ENCODE assay signal across 8 cellular contexts in the genomic region with DNA sequence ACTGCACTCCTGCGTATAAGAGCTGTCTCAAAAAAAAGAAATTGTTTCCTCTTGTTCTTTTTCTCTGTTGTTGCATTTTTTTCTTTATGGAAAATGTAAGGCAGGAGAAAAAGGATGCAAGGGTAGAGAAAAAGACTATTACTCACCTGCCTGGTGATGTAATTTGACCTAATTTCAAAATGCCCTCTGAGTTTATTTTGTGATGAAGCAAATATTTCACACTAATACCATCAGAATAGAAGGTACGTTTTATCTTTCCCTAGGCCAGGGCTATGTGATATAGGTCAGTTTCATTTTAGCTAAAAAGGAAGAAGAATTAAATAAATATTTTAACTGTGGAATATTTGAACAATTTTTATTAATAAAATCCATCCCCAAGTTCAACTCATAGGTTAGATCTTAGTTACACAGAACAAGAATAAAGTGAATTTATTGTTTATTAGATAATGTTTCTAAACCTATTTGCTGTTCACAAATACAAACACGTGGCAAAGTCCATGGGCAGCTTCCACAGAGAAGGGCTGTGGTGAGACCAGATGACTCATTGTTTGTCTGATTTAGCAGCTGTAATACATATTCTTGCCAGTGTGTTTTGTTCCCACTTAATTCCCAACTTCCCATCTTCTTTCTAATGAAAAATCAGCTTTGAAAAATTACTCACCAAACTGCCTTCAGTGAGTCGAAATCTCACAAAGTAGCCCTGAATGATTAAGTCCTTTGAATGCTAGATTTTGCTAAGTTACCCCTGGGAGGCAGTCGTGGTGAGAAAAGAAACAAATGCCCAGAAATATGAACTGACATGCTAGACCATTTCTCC. TPM values are rescaled to one million over a fixed set of nuclear protein-coding genes. Genes with fewer than 3 reads are reported as not detected.
DNase-seq lines count a peak whose midpoint lies in the region; ATAC-seq and TF ChIP-seq lines count a peak whose summit lies in the region.

No MANE protein-coding gene starts in this region.

- CTCF ChIA-PET in RWPE1 (lab: Yijun Ruan, JAX): interaction anchor here (0.6 to 1.1 kb wide), 4 partner anchors 11 to 994 kb away, joined by 3 to 7 read pairs (median 3); no protein-coding TSS in a partner anchor

- H3K27ac Mint-ChIP-seq in type B pancreatic cell: peak overlapping the region; percentile 32
- no peak overlapping the region for H3K27ac Mint-ChIP-seq in activated T-helper 17 cell treated with anti-CD3 and anti-CD28 coated beads, Interleukin-2, amount 50 U/mL, for 72 hours

- no peaks in the 10 kb centered on the region for H3K9me3 Mint-ChIP-seq in type B pancreatic cell
- no peaks in the 10 kb centered on the region for H3K9me3 Mint-ChIP-seq in activated T-helper 17 cell treated with anti-CD3 and anti-CD28 coated beads, Interleukin-2, amount 50 U/mL, for 72 hours

- no peak overlapping the region for H3K4me3 Mint-ChIP-seq in type B pancreatic cell
- no peak overlapping the region for H3K4me3 Mint-ChIP-seq in activated T-helper 17 cell treated with anti-CD3 and anti-CD28 coated beads, Interleukin-2, amount 50 U/mL, for 72 hours

- H3K4me1 Mint-ChIP-seq in type B pancreatic cell (ENCODE audit: unreplicated experiment): no peaks in the 10 kb centered on the region
- H3K4me1 Mint-ChIP-seq in activated T-helper 17 cell treated with anti-CD3 and anti-CD28 coated beads, Interleukin-2, amount 50 U/mL, for 72 hours: no peaks in the 10 kb centered on the region

- DNase-seq in NCI-H345 (lab: John Stamatoyannopoulos, UW) (peak; percentile 5), NCI-H345 treated with DMSO at 0.1 percent for 48 hours (lab: John Stamatoyannopoulos, UW; ENCODE audit: unreplicated experiment) (no peak), RWPE1 (ENCODE audit: low spot score) (peak; percentile 85), foreskin fibroblast (peak; percentile 80 to 89), type B pancreatic cell (ENCODE audit: extremely low spot score, unreplicated experiment) (no peak), iPS-NIHi11 (ENCODE audit: low spot score) (no peak)

- TF ChIP-seq CTCF in RWPE1 (conservative IDR thresholded peaks at IDR 0.05; ENCODE audit: low read depth): no peak
- TF ChIP-seq CTCF in foreskin fibroblast (IDR thresholded peaks at IDR 0.05; ENCODE audit: low read depth, low read length): peak; percentile 11
- no peak for TF ChIP-seq CTCF in type B pancreatic cell (conservative IDR thresholded peaks at IDR 0.05)

- no peaks in the 10 kb centered on the region for H3K27me3 Mint-ChIP-seq in type B pancreatic cell
- peaks cover 28% of the 10 kb centered on the region for H3K27me3 Mint-ChIP-seq in activated T-helper 17 cell treated with anti-CD3 and anti-CD28 coated beads, Interleukin-2, amount 50 U/mL, for 72 hours

- POLR2A ChIA-PET in RWPE1 (lab: Yijun Ruan, JAX; ENCODE audit: low non-redundant PET): no interaction called here

- H3K27ac ChIP-seq in RWPE1: no peak overlapping the region

- no peak for ATAC-seq in activated T-helper 17 cell treated with anti-CD3 and anti-CD28 coated beads, Interleukin-2, amount 50 U/mL, for 72 hours (replicated peaks)
- no peak for ATAC-seq in GM19035 (IDR thresholded peaks at IDR 0.05; ENCODE audit: unreplicated experiment)

- H3K4me3 ChIP-seq in foreskin fibroblast (ENCODE audit: low read depth in 1 of 2, low read length in 2 of 2): no peak overlapping the region

- no peaks in the 10 kb centered on the region for H3K36me3 Mint-ChIP-seq in type B pancreatic cell
- no peaks in the 10 kb centered on the region for H3K36me3 Mint-ChIP-seq in activated T-helper 17 cell treated with anti-CD3 and anti-CD28 coated beads, Interleukin-2, amount 50 U/mL, for 72 hours (ENCODE audit: low read depth)

RNA-seq across cellular contexts. Expression of a gene that starts 52.8 kb away (rescaled TPM):
- 5.3 and 7.2 TPM in 2 replicates for total RNA-seq in type B pancreatic cell (ENCODE audit: low replicate concordance)
- 1 to 10 TPM; 1.4 to 1.7 TPM for total RNA-seq in activated T-helper 17 cell treated with anti-CD3 and anti-CD28 coated beads, Interleukin-2, amount 50 U/mL, for 72 hours

Comparison
In these comparisons a context has a peak if more than half of its experiments do, and no peak if none do; other contexts are left out.
1. DNase-seq: peak in NCI-H345 (single experiment), RWPE1 (single experiment) and foreskin fibroblast (2 of 2); none in NCI-H345 treated with DMSO at 0.1 percent for 48 hours (single experiment), type B pancreatic cell (single experiment) and iPS-NIHi11 (single experiment).